Comparison of ENCODE assay signal across 27 cellular contexts in the genomic region with DNA sequence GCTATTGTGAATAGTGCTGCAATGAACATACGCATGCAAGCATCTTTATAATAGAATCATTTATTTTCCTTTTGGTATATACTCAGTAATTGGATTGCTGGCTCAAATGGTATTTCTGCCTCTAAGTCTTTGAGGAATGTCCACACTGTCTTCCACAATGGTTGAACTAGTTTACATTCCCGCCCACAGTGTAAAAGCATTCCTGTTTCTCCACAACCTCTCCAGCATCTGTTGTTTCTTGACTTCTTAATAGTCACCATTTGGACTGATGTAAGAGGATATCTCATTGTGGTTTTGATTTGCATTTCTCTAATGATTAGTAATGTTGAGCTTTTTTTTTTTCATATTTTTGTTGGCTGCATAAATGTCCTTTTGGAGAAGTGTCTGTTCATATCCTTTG.
DNase-seq lines count a peak whose midpoint lies in the region; FAIRE-seq and TF ChIP-seq lines count a peak whose summit lies in the region.
"Had no signal": no experiment of that assay in that cellular context is flagged by ENCODE, and none has a peak within 500 bp of the region (broad histone marks: within the 10 kb centered on the region; RNA-seq: fewer than 3 reads in every experiment).

No MANE protein-coding gene starts in this region.

- peak; percentile 10 for DNase-seq in NCI-H2171 treated with DMSO at 0.1 percent for 48 hours (lab: John Stamatoyannopoulos, UW)
- DNase-seq in NCI-H2171 (lab: John Stamatoyannopoulos, UW), result no peak
- peak; percentile 46 for DNase-seq in astrocyte of the hippocampus (ENCODE audit: low read depth, low spot score)
- peak; percentile 57 for DNase-seq in fibroblast of the aortic adventitia (ENCODE audit: low read depth)
- DNase-seq in HTR-8/SVneo (ENCODE audit: insufficient read length, low spot score), result no peak
- DNase-seq in NCI-H2029 (lab: John Stamatoyannopoulos, UW), result no peak
- DNase-seq in NCI-H69 (lab: John Stamatoyannopoulos, UW), result no peak
- no peak for DNase-seq in NCI-H524 treated with DMSO at 0.1 percent for 48 hours (lab: John Stamatoyannopoulos, UW)
- DNase-seq: activated CD4-positive, alpha-beta T cell treated with anti-CD3 and anti-CD28 coated beads, Interleukin-2, amount 10 ng/mL, durations not matched to agents 24 days and 14 days; activated gamma-delta T cell; activated T-cell treated with anti-CD3 and anti-CD28 coated beads, Interleukin-2, amount 50 U/mL, for 1 hour; CD8-positive, alpha-beta T cell; colonic mucosa; DMS 273 treated with DMSO at 0.1 percent for 48 hours; effector CD8-positive, alpha-beta T cell; H9; KBM-7; naive thymus-derived CD4-positive, alpha-beta T cell; NCI-H1436 treated with DMSO at 0.1 percent for 48 hours; NCI-H526; nucleus accumbens; Peyer's patch; psoas muscle; SHP77 treated with DMSO at 0.1 percent for 48 hours; WERI-Rb-1 had no signal

- TF ChIP-seq CTCF in fibroblast of the aortic adventitia (IDR thresholded peaks at IDR 0.05; ENCODE audit: insufficient read depth, low read length), result no peak

- H3K4me3 ChIP-seq in fibroblast of the aortic adventitia (ENCODE audit: low read depth, low read length), result no peak overlapping the region
- H3K4me3 ChIP-seq: colonic mucosa, Peyer's patch, psoas muscle, thoracic aorta had no signal

- FAIRE-seq in HTR-8/SVneo (lab: Jason Lieb, UNC), result no peak
- FAIRE-seq: urothelium cell line had no signal

Comparison
In these comparisons a context has a peak if more than half of its experiments do, and no peak if none do; other contexts are left out.
1. DNase-seq: peak in NCI-H2171 treated with DMSO at 0.1 percent for 48 hours (single experiment), astrocyte of the hippocampus (single experiment) and fibroblast of the aortic adventitia (single experiment); none in NCI-H2171 (single experiment), HTR-8/SVneo (single experiment), NCI-H2029 (single experiment), NCI-H69 (single experiment) and NCI-H524 treated with DMSO at 0.1 percent for 48 hours (single experiment).